Comparison of ENCODE assay signal across 1 cellular context in the genomic region with DNA sequence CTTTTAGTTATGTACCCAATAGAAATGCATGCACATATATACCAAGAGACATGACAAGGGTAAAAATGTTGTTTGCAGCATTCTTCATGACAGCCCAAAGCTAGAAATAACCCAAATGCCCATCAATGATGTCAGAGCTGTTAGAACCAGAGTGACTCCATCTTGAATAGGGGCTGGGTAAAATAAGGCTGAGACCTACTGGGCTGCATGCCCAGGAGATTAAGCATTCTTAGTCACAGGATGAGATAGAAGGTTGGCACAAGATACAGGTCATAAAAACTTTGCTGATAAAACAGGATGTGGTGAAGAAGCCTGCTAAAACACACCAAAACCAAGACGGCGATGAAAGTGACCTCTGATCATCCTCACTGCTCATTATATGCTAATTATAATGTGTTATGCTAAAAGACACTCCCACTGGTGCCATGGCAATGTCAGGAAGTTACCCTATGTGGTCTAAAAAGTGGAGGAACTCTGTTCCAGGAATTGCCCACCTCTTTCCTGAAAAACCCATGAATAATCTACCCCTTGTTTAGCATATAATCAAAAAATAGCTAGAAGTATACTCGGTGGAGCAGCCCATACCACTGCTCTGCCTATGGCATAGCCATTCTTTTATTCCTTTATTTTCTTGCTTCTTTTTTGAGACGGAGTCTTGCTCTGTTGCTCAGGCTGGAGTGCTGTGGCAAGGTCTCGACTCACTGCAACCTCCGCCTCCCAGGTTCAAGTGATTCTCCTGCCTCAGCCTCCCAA.
A peak's percentile ranks its signal among the peaks of the same experiment; 100 is the strongest.
TF ChIP-seq lines count a peak whose summit lies in the region.

No MANE protein-coding gene starts in this region.

TF ChIP-seq in K562, 482 proteins besides CTCF, POLR2A, EP300 and RAD21 (continued from another document and continues in another):
- TF ChIP-seq, protein P1, sequence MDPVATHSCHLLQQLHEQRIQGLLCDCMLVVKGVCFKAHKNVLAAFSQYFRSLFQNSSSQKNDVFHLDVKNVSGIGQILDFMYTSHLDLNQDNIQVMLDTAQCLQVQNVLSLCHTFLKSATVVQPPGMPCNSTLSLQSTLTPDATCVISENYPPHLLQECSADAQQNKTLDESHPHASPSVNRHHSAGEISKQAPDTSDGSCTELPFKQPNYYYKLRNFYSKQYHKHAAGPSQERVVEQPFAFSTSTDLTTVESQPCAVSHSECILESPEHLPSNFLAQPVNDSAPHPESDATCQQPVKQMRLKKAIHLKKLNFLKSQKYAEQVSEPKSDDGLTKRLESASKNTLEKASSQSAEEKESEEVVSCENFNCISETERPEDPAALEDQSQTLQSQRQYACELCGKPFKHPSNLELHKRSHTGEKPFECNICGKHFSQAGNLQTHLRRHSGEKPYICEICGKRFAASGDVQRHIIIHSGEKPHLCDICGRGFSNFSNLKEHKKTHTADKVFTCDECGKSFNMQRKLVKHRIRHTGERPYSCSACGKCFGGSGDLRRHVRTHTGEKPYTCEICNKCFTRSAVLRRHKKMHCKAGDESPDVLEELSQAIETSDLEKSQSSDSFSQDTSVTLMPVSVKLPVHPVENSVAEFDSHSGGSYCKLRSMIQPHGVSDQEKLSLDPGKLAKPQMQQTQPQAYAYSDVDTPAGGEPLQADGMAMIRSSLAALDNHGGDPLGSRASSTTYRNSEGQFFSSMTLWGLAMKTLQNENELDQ (CRISPR knock-in tag; IDR thresholded peaks at IDR 0.05; ENCODE audit: borderline replicate concordance), result no peak
- TF ChIP-seq RFX1 (IDR thresholded peaks at IDR 0.05) (peak; percentile 58; the same call in 1 of the 2 replicates), ZC3H4 (CRISPR knock-in tag; IDR thresholded peaks at IDR 0.05; ENCODE audit: borderline replicate concordance) (no peak), ZNF717 (CRISPR knock-in tag; IDR thresholded peaks at IDR 0.05) (peak; percentile 87; the same call in 1 of the 2 replicates), XRCC4 (IDR thresholded peaks at IDR 0.05; ENCODE audit: extremely low read depth, insufficient read depth, insufficient read length) (no peak), SETDB1 (IDR thresholded peaks at IDR 0.05; ENCODE audit: low read length) (no peak), TRIM24 (IDR thresholded peaks at IDR 0.05) (no peak), CBX5 (IDR thresholded peaks at IDR 0.05; ENCODE audit: borderline replicate concordance, low read depth) (no peak), NFXL1 (CRISPR knock-in tag; IDR thresholded peaks at IDR 0.05) (peak; percentile 99), PML (IDR thresholded peaks at IDR 0.05; ENCODE audit: low read length) (no peak), NFYB (IDR thresholded peaks at IDR 0.05; ENCODE audit: extremely low read depth, insufficient read length) (no peak), ZBTB8A (IDR thresholded peaks at IDR 0.05; ENCODE audit: partially characterized antibody) (no peak), HDAC8 (tag; IDR thresholded peaks at IDR 0.05) (peak; percentile 99), NFIX (CRISPR knock-in tag; IDR thresholded peaks at IDR 0.05; ENCODE audit: low read depth) (peak; percentile 88), ZNF76 (CRISPR knock-in tag; IDR thresholded peaks at IDR 0.05; ENCODE audit: borderline replicate concordance) (peak; percentile 100), HBP1 (CRISPR knock-in tag; IDR thresholded peaks at IDR 0.05) (peak; percentile 99), CUX1 (CRISPR knock-in tag; IDR thresholded peaks at IDR 0.05) (peak; percentile 95), CEBPG (CRISPR knock-in tag; IDR thresholded peaks at IDR 0.05) (no peak), CEBPG (tag; conservative IDR thresholded peaks at IDR 0.05 in 1 of 2, IDR thresholded peaks at IDR 0.05 in 1 of 2) (peak in 1 of 2 experiments; percentile 76; a peak in 2 of 4 replicates), ETV6 (IDR thresholded peaks at IDR 0.05; ENCODE audit: borderline replicate concordance in 1 of 2, low read depth in 2 of 2, low read length in 1 of 2) (no peak), ETV6 (CRISPR knock-in tag; IDR thresholded peaks at IDR 0.05; ENCODE audit: borderline replicate concordance) (no peak), CHD1 (IDR thresholded peaks at IDR 0.05; ENCODE audit: low read length) (no peak), NBN (IDR thresholded peaks at IDR 0.05; ENCODE audit: low read depth) (no peak), ZNF253 (CRISPR knock-in tag; conservative IDR thresholded peaks at IDR 0.05) (peak; percentile 89), GABPA (tag; conservative IDR thresholded peaks at IDR 0.05; ENCODE audit: low read depth) (peak; percentile 73), DPF2 (IDR thresholded peaks at IDR 0.05) (no peak), ZBED1 (IDR thresholded peaks at IDR 0.05) (no peak), JUN (IDR thresholded peaks at IDR 0.05; ENCODE audit: borderline replicate concordance, low read depth, low read length) (no peak), JUN (CRISPR knock-in tag; IDR thresholded peaks at IDR 0.05; ENCODE audit: borderline replicate concordance) (no peak), PRPF4 (IDR thresholded peaks at IDR 0.05; ENCODE audit: insufficient read depth, low read depth, low read length, poor library complexity, severe bottlenecking) (no peak)
- TF ChIP-seq, protein P2, sequence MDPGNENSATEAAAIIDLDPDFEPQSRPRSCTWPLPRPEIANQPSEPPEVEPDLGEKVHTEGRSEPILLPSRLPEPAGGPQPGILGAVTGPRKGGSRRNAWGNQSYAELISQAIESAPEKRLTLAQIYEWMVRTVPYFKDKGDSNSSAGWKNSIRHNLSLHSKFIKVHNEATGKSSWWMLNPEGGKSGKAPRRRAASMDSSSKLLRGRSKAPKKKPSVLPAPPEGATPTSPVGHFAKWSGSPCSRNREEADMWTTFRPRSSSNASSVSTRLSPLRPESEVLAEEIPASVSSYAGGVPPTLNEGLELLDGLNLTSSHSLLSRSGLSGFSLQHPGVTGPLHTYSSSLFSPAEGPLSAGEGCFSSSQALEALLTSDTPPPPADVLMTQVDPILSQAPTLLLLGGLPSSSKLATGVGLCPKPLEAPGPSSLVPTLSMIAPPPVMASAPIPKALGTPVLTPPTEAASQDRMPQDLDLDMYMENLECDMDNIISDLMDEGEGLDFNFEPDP (CRISPR knock-in tag; IDR thresholded peaks at IDR 0.05), result peak; percentile 99
- TF ChIP-seq, protein P3, sequence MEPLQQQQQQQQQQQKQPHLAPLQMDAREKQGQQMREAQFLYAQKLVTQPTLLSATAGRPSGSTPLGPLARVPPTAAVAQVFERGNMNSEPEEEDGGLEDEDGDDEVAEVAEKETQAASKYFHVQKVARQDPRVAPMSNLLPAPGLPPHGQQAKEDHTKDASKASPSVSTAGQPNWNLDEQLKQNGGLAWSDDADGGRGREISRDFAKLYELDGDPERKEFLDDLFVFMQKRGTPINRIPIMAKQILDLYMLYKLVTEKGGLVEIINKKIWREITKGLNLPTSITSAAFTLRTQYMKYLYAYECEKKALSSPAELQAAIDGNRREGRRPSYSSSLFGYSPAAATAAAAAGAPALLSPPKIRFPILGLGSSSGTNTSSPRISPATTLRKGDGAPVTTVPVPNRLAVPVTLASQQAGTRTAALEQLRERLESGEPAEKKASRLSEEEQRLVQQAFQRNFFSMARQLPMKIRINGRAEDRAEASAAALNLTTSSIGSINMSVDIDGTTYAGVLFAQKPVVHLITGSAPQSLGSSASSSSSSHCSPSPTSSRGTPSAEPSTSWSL (CRISPR knock-in tag; IDR thresholded peaks at IDR 0.05; ENCODE audit: borderline replicate concordance), result peak; percentile 99
- TF ChIP-seq, protein P4, sequence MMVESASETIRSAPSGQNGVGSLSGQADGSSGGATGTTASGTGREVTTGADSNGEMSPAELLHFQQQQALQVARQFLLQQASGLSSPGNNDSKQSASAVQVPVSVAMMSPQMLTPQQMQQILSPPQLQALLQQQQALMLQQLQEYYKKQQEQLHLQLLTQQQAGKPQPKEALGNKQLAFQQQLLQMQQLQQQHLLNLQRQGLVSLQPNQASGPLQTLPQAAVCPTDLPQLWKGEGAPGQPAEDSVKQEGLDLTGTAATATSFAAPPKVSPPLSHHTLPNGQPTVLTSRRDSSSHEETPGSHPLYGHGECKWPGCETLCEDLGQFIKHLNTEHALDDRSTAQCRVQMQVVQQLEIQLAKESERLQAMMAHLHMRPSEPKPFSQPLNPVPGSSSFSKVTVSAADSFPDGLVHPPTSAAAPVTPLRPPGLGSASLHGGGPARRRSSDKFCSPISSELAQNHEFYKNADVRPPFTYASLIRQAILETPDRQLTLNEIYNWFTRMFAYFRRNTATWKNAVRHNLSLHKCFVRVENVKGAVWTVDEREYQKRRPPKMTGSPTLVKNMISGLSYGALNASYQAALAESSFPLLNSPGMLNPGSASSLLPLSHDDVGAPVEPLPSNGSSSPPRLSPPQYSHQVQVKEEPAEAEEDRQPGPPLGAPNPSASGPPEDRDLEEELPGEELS (CRISPR knock-in tag; IDR thresholded peaks at IDR 0.05; ENCODE audit: borderline replicate concordance), result no peak
